Comparison of ENCODE assay signal across 2 cellular contexts in genomic region chr15:99474981-99475753, GRCh38.
TF ChIP-seq lines count a peak whose summit lies in the region.

No MANE protein-coding gene starts in this region.

TF ChIP-seq in IMR-90, 13 proteins besides CTCF, POLR2A, EP300 and RAD21:
- no peak for TF ChIP-seq RCOR1 (IDR thresholded peaks at IDR 0.05; ENCODE audit: insufficient replicate concordance, low read length)
- TF ChIP-seq NFE2L2 (IDR thresholded peaks at IDR 0.05; ENCODE audit: low read depth, low read length): no peak
- no peak for TF ChIP-seq MAZ (IDR thresholded peaks at IDR 0.05; ENCODE audit: borderline replicate concordance, low read depth, low read length)
TF ChIP-seq in IMR-90: peak in this region for 0.

TF ChIP-seq in HepG2, 621 proteins besides CTCF, POLR2A, EP300 and RAD21:
- TF ChIP-seq NR2F1 (CRISPR knock-in tag; IDR thresholded peaks at IDR 0.05): peak; percentile 27 to 60; a peak in 2 of 4 replicates
- TF ChIP-seq HNF4A (CRISPR knock-in tag; IDR thresholded peaks at IDR 0.05): 0 out of 2 replicates have a peak, but pooled peaks have one; percentile 10
- TF ChIP-seq NFIB (CRISPR knock-in tag; IDR thresholded peaks at IDR 0.05; ENCODE audit: borderline replicate concordance): no peak
- no peak for TF ChIP-seq KIAA2018 (CRISPR knock-in tag; IDR thresholded peaks at IDR 0.05; ENCODE audit: borderline replicate concordance)
- no peak for TF ChIP-seq KLF16 (CRISPR knock-in tag; IDR thresholded peaks at IDR 0.05)
- no peak for TF ChIP-seq ZNF772 (CRISPR knock-in tag; IDR thresholded peaks at IDR 0.05)
- no peak for TF ChIP-seq ZNF264 (CRISPR knock-in tag; IDR thresholded peaks at IDR 0.05)
- peak; percentile 47 for TF ChIP-seq MAX (IDR thresholded peaks at IDR 0.05)
- 0 out of 2 replicates have a peak, but pooled peaks have one; percentile 30 for TF ChIP-seq TFDP1 (CRISPR knock-in tag; IDR thresholded peaks at IDR 0.05; ENCODE audit: borderline replicate concordance)
- no peak for TF ChIP-seq ZNF572 (CRISPR knock-in tag; IDR thresholded peaks at IDR 0.05)
- TF ChIP-seq CBX2 (IDR thresholded peaks at IDR 0.05; ENCODE audit: low read depth, low read length): no peak
- no peak for TF ChIP-seq CBX2 (CRISPR knock-in tag; IDR thresholded peaks at IDR 0.05; ENCODE audit: low read depth)
- peak; percentile 29; the same call in 1 of the 2 replicates for TF ChIP-seq RARA (CRISPR knock-in tag; IDR thresholded peaks at IDR 0.05)
- peak; percentile 93 for TF ChIP-seq ZNF263 (CRISPR knock-in tag; IDR thresholded peaks at IDR 0.05)
- TF ChIP-seq RNF219 (CRISPR knock-in tag; IDR thresholded peaks at IDR 0.05): no peak
- TF ChIP-seq POGZ (CRISPR knock-in tag; IDR thresholded peaks at IDR 0.05): 0 out of 2 replicates have a peak, but pooled peaks have one; percentile 31
- TF ChIP-seq ZNF644 (CRISPR knock-in tag; IDR thresholded peaks at IDR 0.05; ENCODE audit: low read depth): 0 out of 2 replicates have a peak, but pooled peaks have one; percentile 33
- TF ChIP-seq NR2F6 (IDR thresholded peaks at IDR 0.05): no peak
- peak; percentile 65; the same call in 1 of the 2 replicates for TF ChIP-seq NR2F6 (CRISPR knock-in tag; IDR thresholded peaks at IDR 0.05)
- TF ChIP-seq HOXA3 (CRISPR knock-in tag; IDR thresholded peaks at IDR 0.05): peak; percentile 31; the same call in 1 of the 2 replicates
- 0 out of 2 replicates have a peak, but pooled peaks have one; percentile 28 for TF ChIP-seq TFDP2 (CRISPR knock-in tag; IDR thresholded peaks at IDR 0.05)
- peak; percentile 38; the same call in 1 of the 2 replicates for TF ChIP-seq ZNF687 (CRISPR knock-in tag; IDR thresholded peaks at IDR 0.05)
- TF ChIP-seq PHF21A (CRISPR knock-in tag; IDR thresholded peaks at IDR 0.05): no peak
- TF ChIP-seq ZBTB33 (CRISPR knock-in tag; IDR thresholded peaks at IDR 0.05): peak; percentile 96
- no peak for TF ChIP-seq ZNF512B (CRISPR knock-in tag; IDR thresholded peaks at IDR 0.05; ENCODE audit: borderline replicate concordance)
- TF ChIP-seq CEBPB (IDR thresholded peaks at IDR 0.05; ENCODE audit: borderline replicate concordance, low read depth, low read length): 0 out of 2 replicates have a peak, but pooled peaks have one; percentile 4
